1 cellular context compared by ENCODE assay signal in genomic region chr2:44167311-44167907, GRCh38.
TF ChIP-seq lines count a peak whose summit lies in the region.

No MANE protein-coding gene starts in this region.

TF ChIP-seq in HepG2, 621 proteins besides CTCF, POLR2A, EP300 and RAD21 (continued from another document and continues in another):
- no peak for TF ChIP-seq FOXP4 (CRISPR knock-in tag; IDR thresholded peaks at IDR 0.05)
- TF ChIP-seq ZNF142 (CRISPR knock-in tag; IDR thresholded peaks at IDR 0.05), result no peak
- TF ChIP-seq ZNF724P (CRISPR knock-in tag; IDR thresholded peaks at IDR 0.05; ENCODE audit: borderline replicate concordance), result no peak
- TF ChIP-seq STAG1 (CRISPR knock-in tag; IDR thresholded peaks at IDR 0.05), result no peak
- TF ChIP-seq HNF1A (IDR thresholded peaks at IDR 0.05; ENCODE audit: low read depth), result 0 out of 2 replicates have a peak, but pooled peaks have one; percentile 35
- no peak for TF ChIP-seq HNF1A (CRISPR knock-in tag; IDR thresholded peaks at IDR 0.05; ENCODE audit: borderline replicate concordance)
- no peak for TF ChIP-seq BRD4 (CRISPR knock-in tag; IDR thresholded peaks at IDR 0.05)
- TF ChIP-seq ZNF225 (CRISPR knock-in tag; IDR thresholded peaks at IDR 0.05), result no peak
- TF ChIP-seq HINFP (CRISPR knock-in tag; IDR thresholded peaks at IDR 0.05; ENCODE audit: low read depth), result no peak
- TF ChIP-seq RBFOX2 (IDR thresholded peaks at IDR 0.05; ENCODE audit: low read depth, low read length), result no peak
- no peak for TF ChIP-seq MXD3 (CRISPR knock-in tag; IDR thresholded peaks at IDR 0.05)
- no peak for TF ChIP-seq ZSCAN21 (CRISPR knock-in tag; IDR thresholded peaks at IDR 0.05; ENCODE audit: borderline replicate concordance)
- peak; percentile 99 for TF ChIP-seq NR2C2 (CRISPR knock-in tag; IDR thresholded peaks at IDR 0.05; ENCODE audit: borderline replicate concordance)
- no peak for TF ChIP-seq RXRA (CRISPR knock-in tag; IDR thresholded peaks at IDR 0.05)
- TF ChIP-seq ATF4 (CRISPR knock-in tag; IDR thresholded peaks at IDR 0.05), result 0 out of 4 replicates have a peak, but pooled peaks of 1 of the 2 experiments have one; percentile 8
- TF ChIP-seq ELK4 (CRISPR knock-in tag; IDR thresholded peaks at IDR 0.05; ENCODE audit: borderline replicate concordance), result no peak
- no peak for TF ChIP-seq NCOA1 (CRISPR knock-in tag; IDR thresholded peaks at IDR 0.05)
- no peak for TF ChIP-seq NPAS2 (CRISPR knock-in tag; IDR thresholded peaks at IDR 0.05; ENCODE audit: borderline replicate concordance)
- peak; percentile 77 for TF ChIP-seq GABPA (IDR thresholded peaks at IDR 0.05; ENCODE audit: low read depth, low read length)
- TF ChIP-seq GABPA (CRISPR knock-in tag; IDR thresholded peaks at IDR 0.05; ENCODE audit: low read depth), result peak; percentile 93
- no peak for TF ChIP-seq TP53 (CRISPR knock-in tag; conservative IDR thresholded peaks at IDR 0.05)
- no peak for TF ChIP-seq SNRNP70 (IDR thresholded peaks at IDR 0.05; ENCODE audit: low read depth, low read length)
- TF ChIP-seq ATRX (CRISPR knock-in tag; IDR thresholded peaks at IDR 0.05; ENCODE audit: borderline replicate concordance), result no peak
- TF ChIP-seq BCLAF1 (IDR thresholded peaks at IDR 0.05), result no peak
- TF ChIP-seq RARG (CRISPR knock-in tag; IDR thresholded peaks at IDR 0.05; ENCODE audit: low read depth), result no peak
- TF ChIP-seq ZBTB3 (CRISPR knock-in tag; IDR thresholded peaks at IDR 0.05; ENCODE audit: borderline replicate concordance, low read depth), result 0 out of 2 replicates have a peak, but pooled peaks have one; percentile 5
- TF ChIP-seq HNF4G (IDR thresholded peaks at IDR 0.05; ENCODE audit: borderline replicate concordance, low read depth, low read length), result no peak
- TF ChIP-seq HNF4G (CRISPR knock-in tag; IDR thresholded peaks at IDR 0.05; ENCODE audit: borderline replicate concordance, low read depth), result no peak
- TF ChIP-seq ZMAT3 (CRISPR knock-in tag; conservative IDR thresholded peaks at IDR 0.05), result no peak
- no peak for TF ChIP-seq ZNF672 (CRISPR knock-in tag; IDR thresholded peaks at IDR 0.05)
- no peak for TF ChIP-seq ZFYVE20 (CRISPR knock-in tag; IDR thresholded peaks at IDR 0.05; ENCODE audit: borderline replicate concordance, low read depth)
- TF ChIP-seq ZBTB7A (CRISPR knock-in tag; IDR thresholded peaks at IDR 0.05), result no peak
- TF ChIP-seq ZNF549 (CRISPR knock-in tag; IDR thresholded peaks at IDR 0.05), result no peak
- TF ChIP-seq THAP7 (CRISPR knock-in tag; IDR thresholded peaks at IDR 0.05), result no peak
- peak; percentile 93 for TF ChIP-seq ZNF280D (CRISPR knock-in tag; IDR thresholded peaks at IDR 0.05)
